Comparison of ENCODE assay signal across 19 cellular contexts in genomic region chr6:15369838-15370237, GRCh38.
DNase-seq lines count a peak whose midpoint lies in the region; ATAC-seq, FAIRE-seq and TF ChIP-seq lines count a peak whose summit lies in the region.
"Had no signal": no experiment of that assay in that cellular context is flagged by ENCODE, and none has a peak within 500 bp of the region (broad histone marks: within the 10 kb centered on the region; RNA-seq: fewer than 3 reads in every experiment).

No MANE protein-coding gene starts in this region.

- no peak for DNase-seq in natural killer cell treated with Interleukin-12 subunit alpha and Interleukin-12 subunit beta and Interleukin-15 and Interleukin-18, amount 100 ng/mL, for 72 hours (ENCODE audit: low spot score)
- no peak for DNase-seq in natural killer cell
- DNase-seq in NCI-H345 treated with DMSO at 0.1 percent for 48 hours (lab: John Stamatoyannopoulos, UW; ENCODE audit: unreplicated experiment): peak; percentile 4
- peak; percentile 63 for DNase-seq in fibroblast of gingiva (ENCODE audit: low read depth)
- no peak for DNase-seq in kidney
- DNase-seq in D721Med (ENCODE audit: insufficient read length, low spot score): no peak
- no peak for DNase-seq in stimulated activated CD4-positive, alpha-beta T cell treated with anti-CD3 and anti-CD28 coated beads, Interleukin-4, amount 100 ng/mL, for 1 hour
- DNase-seq: AML-193, anterior cingulate cortex, Calu3, cerebellar nuclear complex, Karpas-422, midbrain, NCI-H446, Right ventricle myocardium superior had no signal

- TF ChIP-seq CTCF in natural killer cell (IDR thresholded peaks at IDR 0.05) (no peak), kidney (IDR thresholded peaks at IDR 0.05; ENCODE audit: borderline replicate concordance, extremely low read depth, insufficient read depth) (no peak), D721Med (IDR thresholded peaks at IDR 0.05; ENCODE audit: insufficient read depth, missing control alignments) (no peak)

- FAIRE-seq in kidney (lab: Jason Lieb, UNC): no peak
- no peak for FAIRE-seq in D721Med (lab: Jason Lieb, UNC)
- FAIRE-seq: H1 had no signal

- peaks cover 16 to 21% of the 10 kb centered on the region in 2 donors for H3K4me1 ChIP-seq in kidney (ENCODE audit: control insufficient read depth in 1 of 2, insufficient read depth in 1 of 2, low read depth in 1 of 2, low read length in 2 of 2)

- no peaks in the 10 kb centered on the region for H3K36me3 Mint-ChIP-seq in natural killer cell treated with Interleukin-12 subunit alpha and Interleukin-12 subunit beta and Interleukin-15 and Interleukin-18, amount 100 ng/mL, for 72 hours
- no peaks in the 10 kb centered on the region for H3K36me3 Mint-ChIP-seq in natural killer cell

- peaks cover 0 to 1% of the 10 kb centered on the region in 2 donors for H3K36me3 ChIP-seq in kidney (ENCODE audit: control insufficient read depth in 1 of 2, insufficient read depth in 2 of 2, low read length in 2 of 2)
- H3K36me3 ChIP-seq: vagina had no signal

- intact Hi-C loops in natural killer cell (cut with micrococcal nuclease) (no loop called here), kidney (cut with DNase I) (no loop called here)

- no peaks in the 10 kb centered on the region for H3K9me3 Mint-ChIP-seq in natural killer cell treated with Interleukin-12 subunit alpha and Interleukin-12 subunit beta and Interleukin-15 and Interleukin-18, amount 100 ng/mL, for 72 hours
- no peaks in the 10 kb centered on the region for H3K9me3 Mint-ChIP-seq in natural killer cell

- no peaks in the 10 kb centered on the region for H3K27me3 Mint-ChIP-seq in natural killer cell treated with Interleukin-12 subunit alpha and Interleukin-12 subunit beta and Interleukin-15 and Interleukin-18, amount 100 ng/mL, for 72 hours
- H3K27me3 Mint-ChIP-seq in natural killer cell (ENCODE audit: low read depth in 2 of 2): no peaks in the 10 kb centered on the region

- peak overlapping the region; percentile 14 to 17 for H3K27ac Mint-ChIP-seq in natural killer cell treated with Interleukin-12 subunit alpha and Interleukin-12 subunit beta and Interleukin-15 and Interleukin-18, amount 100 ng/mL, for 72 hours
- H3K27ac Mint-ChIP-seq in natural killer cell: peak overlapping the region in 1 of 2 donors; percentile 13

- H3K27ac ChIP-seq in kidney (ENCODE audit: low read depth in 2 of 2, low read length in 2 of 2): no peak overlapping the region
- H3K27ac ChIP-seq: vagina had no signal

- H3K4me3 Mint-ChIP-seq in natural killer cell treated with Interleukin-12 subunit alpha and Interleukin-12 subunit beta and Interleukin-15 and Interleukin-18, amount 100 ng/mL, for 72 hours: no peak overlapping the region
- no peak overlapping the region for H3K4me3 Mint-ChIP-seq in natural killer cell

- no peak for ATAC-seq in natural killer cell treated with Interleukin-12 subunit alpha and Interleukin-12 subunit beta and Interleukin-15 and Interleukin-18, amount 100 ng/mL, for 72 hours
- ATAC-seq in natural killer cell (no peak), HG03469 (IDR thresholded peaks at IDR 0.05; ENCODE audit: unreplicated experiment) (no peak)
- ATAC-seq: activated CD4-positive, CD25-positive, alpha-beta regulatory T cell treated with anti-CD3 and anti-CD28 coated beads, Interleukin-2, amount 50 U/mL, for 24 hours had no signal

- no peaks in the 10 kb centered on the region for H3K9me3 ChIP-seq in kidney (ENCODE audit: control insufficient read depth in 1 of 2, low read length in 2 of 2)
- H3K9me3 ChIP-seq: vagina had no signal

- no peak overlapping the region for H3K9ac ChIP-seq in kidney (ENCODE audit: low read length in 2 of 2)

- peaks cover 59 to 63% of the 10 kb centered on the region in 2 donors for H3K4me1 Mint-ChIP-seq in natural killer cell treated with Interleukin-12 subunit alpha and Interleukin-12 subunit beta and Interleukin-15 and Interleukin-18, amount 100 ng/mL, for 72 hours (ENCODE audit: low read depth in 2 of 2)
- peaks cover 68 to 69% of the 10 kb centered on the region in 2 donors for H3K4me1 Mint-ChIP-seq in natural killer cell

- H3K4me3 ChIP-seq in kidney (ENCODE audit: low read length in 2 of 2): no peak overlapping the region
- H3K4me3 ChIP-seq: vagina had no signal

Comparison
In these comparisons a context has a peak if more than half of its experiments do, and no peak if none do; other contexts are left out.
1. DNase-seq: peak in NCI-H345 treated with DMSO at 0.1 percent for 48 hours (single experiment) and fibroblast of gingiva (single experiment); none in natural killer cell treated with Interleukin-12 subunit alpha and Interleukin-12 subunit beta and Interleukin-15 and Interleukin-18, amount 100 ng/mL, for 72 hours (single experiment), natural killer cell (single experiment), kidney (single experiment), D721Med (single experiment) and stimulated activated CD4-positive, alpha-beta T cell treated with anti-CD3 and anti-CD28 coated beads, Interleukin-4, amount 100 ng/mL, for 1 hour (single experiment).